Comparison of ENCODE assay signal across 24 cellular contexts in genomic region chr5:72749362-72749997, GRCh38.
"Had no signal": no experiment of that assay in that cellular context is flagged by ENCODE, and none has a peak within 500 bp of the region (broad histone marks: within the 10 kb centered on the region; RNA-seq: fewer than 3 reads in every experiment).

No MANE protein-coding gene starts in this region.

- ATAC-seq: activated CD8-positive, alpha-beta memory T cell treated with anti-CD3 and anti-CD28 coated beads, Interleukin-2, amount 10 ng/mL, durations not matched to agents 7 days and 5 days; activated CD8-positive, alpha-beta T cell treated with anti-CD3 and anti-CD28 coated beads, Interleukin-2, amount 10 ng/mL, durations not matched to agents 7 days and 5 days; activated naive CD8-positive, alpha-beta T cell treated with anti-CD3 and anti-CD28 coated beads, Interleukin-2, amount 50 U/mL, for 24 hours; foreskin keratinocyte; sciatic nerve; stimulated activated naive B cell treated with anti-CD40 and anti-IgM and Interleukin-4, amounts not matched to agents 10 μg/mL and 1 μg/mL and 100 μg/mL, for 72 hours; upper lobe of right lung had no signal

- H3K36me3 ChIP-seq: esophagus muscularis mucosa, left ventricle myocardium inferior, ovary, suprapubic skin, tibial artery, upper lobe of right lung had no signal

- H3K27me3 ChIP-seq: esophagus muscularis mucosa, foreskin keratinocyte, ovary, suprapubic skin, tibial artery, upper lobe of right lung had no signal

- H3K4me3 ChIP-seq: esophagus muscularis mucosa, left ventricle myocardium inferior, ovary, smooth muscle cell, suprapubic skin, tibial artery, upper lobe of right lung had no signal

- H3K27me3 Mint-ChIP-seq: progenitor cell of endocrine pancreas had no signal

- H3K4me1 Mint-ChIP-seq: activated B cell treated with CpG ODN at 0.5 μM for 24 hours; activated CD8-positive, alpha-beta memory T cell treated with anti-CD3 and anti-CD28 coated beads, Interleukin-2, amount 10 ng/mL, durations not matched to agents 7 days and 5 days; activated naive CD4-positive, alpha-beta T cell treated with anti-CD3 and anti-CD28 coated beads, Interleukin-2, amount 50 U/mL, for 24 hours; activated naive CD8-positive, alpha-beta T cell treated with anti-CD3 and anti-CD28 coated beads, Interleukin-2, amount 50 U/mL, for 24 hours; nephron; stimulated activated naive B cell treated with anti-CD40 and anti-IgM and Interleukin-4, amounts not matched to agents 10 μg/mL and 1 μg/mL and 100 μg/mL, for 72 hours had no signal

- H3K4me2 ChIP-seq: smooth muscle cell had no signal

- H3K27ac ChIP-seq: esophagus muscularis mucosa, foreskin keratinocyte, left ventricle myocardium inferior, ovary, suprapubic skin, tibial artery, upper lobe of right lung had no signal

- H3K9me3 ChIP-seq: esophagus muscularis mucosa, left ventricle myocardium inferior, ovary, suprapubic skin, tibial artery, upper lobe of right lung had no signal

- H3K4me1 ChIP-seq: esophagus muscularis mucosa, foreskin keratinocyte, left ventricle myocardium inferior, suprapubic skin, tibial artery, upper lobe of right lung had no signal

- DNase-seq: activated B cell treated with CpG ODN at 0.5 μM for 24 hours; activated CD8-positive, alpha-beta memory T cell treated with anti-CD3 and anti-CD28 coated beads, Interleukin-2, amount 10 ng/mL, durations not matched to agents 7 days and 5 days; activated CD8-positive, alpha-beta T cell treated with anti-CD3 and anti-CD28 coated beads, Interleukin-2, amount 10 ng/mL, durations not matched to agents 7 days and 5 days; activated naive CD8-positive, alpha-beta T cell treated with anti-CD3 and anti-CD28 coated beads, Interleukin-2, amount 50 U/mL, for 24 hours; activated T-cell treated with anti-CD3 and anti-CD28 coated beads, Interleukin-2, amount 50 U/mL, for 48 hours; amygdala; central memory CD4-positive, alpha-beta T cell; foreskin keratinocyte; islet precursor cell; left ventricle myocardium inferior; ovary; stimulated activated CD4-positive, alpha-beta T cell treated with anti-CD3 and anti-CD28 coated beads, Interleukin-2, amount 100 ng/mL, for 24 hours; stimulated activated naive B cell treated with anti-CD40 and anti-IgM and Interleukin-4, amounts not matched to agents 10 μg/mL and 1 μg/mL and 100 μg/mL, for 72 hours; T-helper 2 cell; tibial artery; upper lobe of right lung had no signal

- H3K9me3 Mint-ChIP-seq: activated B cell treated with CpG ODN at 0.5 μM for 24 hours; activated naive CD4-positive, alpha-beta T cell treated with anti-CD3 and anti-CD28 coated beads, Interleukin-2, amount 50 U/mL, for 24 hours; activated naive CD8-positive, alpha-beta T cell treated with anti-CD3 and anti-CD28 coated beads, Interleukin-2, amount 50 U/mL, for 24 hours; activated T-helper 2 cell treated with anti-CD3 and anti-CD28 coated beads, Interferon-gamma antibody, Interleukin-2, Interleukin-4, amounts not matched to agents 10 μg/mL and 5 μg/mL and 100 μg/mL, durations not matched to agents 14 hours and 24 hours and 36 hours had no signal

- H3K36me3 Mint-ChIP-seq: activated CD8-positive, alpha-beta memory T cell treated with anti-CD3 and anti-CD28 coated beads, Interleukin-2, amount 10 ng/mL, durations not matched to agents 7 days and 5 days; stimulated activated naive B cell treated with anti-CD40 and anti-IgM and Interleukin-4, amounts not matched to agents 10 μg/mL and 1 μg/mL and 100 μg/mL, for 72 hours had no signal

- H3K4me3 Mint-ChIP-seq: activated B cell treated with CpG ODN at 0.5 μM for 24 hours; activated CD8-positive, alpha-beta memory T cell treated with anti-CD3 and anti-CD28 coated beads, Interleukin-2, amount 10 ng/mL, durations not matched to agents 7 days and 5 days; activated CD8-positive, alpha-beta T cell treated with anti-CD3 and anti-CD28 coated beads, Interleukin-2, amount 10 ng/mL, durations not matched to agents 7 days and 5 days; activated naive CD4-positive, alpha-beta T cell treated with anti-CD3 and anti-CD28 coated beads, Interleukin-2, amount 50 U/mL, for 24 hours; activated naive CD8-positive, alpha-beta T cell treated with anti-CD3 and anti-CD28 coated beads, Interleukin-2, amount 50 U/mL, for 24 hours; nephron; stimulated activated naive B cell treated with anti-CD40 and anti-IgM and Interleukin-4, amounts not matched to agents 10 μg/mL and 1 μg/mL and 100 μg/mL, for 72 hours had no signal

- H3K27ac Mint-ChIP-seq: activated B cell treated with CpG ODN at 0.5 μM for 24 hours; activated CD8-positive, alpha-beta memory T cell treated with anti-CD3 and anti-CD28 coated beads, Interleukin-2, amount 10 ng/mL, durations not matched to agents 7 days and 5 days; activated CD8-positive, alpha-beta T cell treated with anti-CD3 and anti-CD28 coated beads, Interleukin-2, amount 10 ng/mL, durations not matched to agents 7 days and 5 days; activated naive CD4-positive, alpha-beta T cell treated with anti-CD3 and anti-CD28 coated beads, Interleukin-2, amount 50 U/mL, for 24 hours; activated naive CD8-positive, alpha-beta T cell treated with anti-CD3 and anti-CD28 coated beads, Interleukin-2, amount 50 U/mL, for 24 hours; activated T-helper 2 cell treated with anti-CD3 and anti-CD28 coated beads, Interferon-gamma antibody, Interleukin-2, Interleukin-4, amounts not matched to agents 10 μg/mL and 5 μg/mL and 100 μg/mL, durations not matched to agents 14 hours and 24 hours and 36 hours; nephron; progenitor cell of endocrine pancreas; stimulated activated naive B cell treated with anti-CD40 and anti-IgM and Interleukin-4, amounts not matched to agents 10 μg/mL and 1 μg/mL and 100 μg/mL, for 72 hours had no signal
